Comparison of ENCODE assay signal across 26 cellular contexts in the genomic region with DNA sequence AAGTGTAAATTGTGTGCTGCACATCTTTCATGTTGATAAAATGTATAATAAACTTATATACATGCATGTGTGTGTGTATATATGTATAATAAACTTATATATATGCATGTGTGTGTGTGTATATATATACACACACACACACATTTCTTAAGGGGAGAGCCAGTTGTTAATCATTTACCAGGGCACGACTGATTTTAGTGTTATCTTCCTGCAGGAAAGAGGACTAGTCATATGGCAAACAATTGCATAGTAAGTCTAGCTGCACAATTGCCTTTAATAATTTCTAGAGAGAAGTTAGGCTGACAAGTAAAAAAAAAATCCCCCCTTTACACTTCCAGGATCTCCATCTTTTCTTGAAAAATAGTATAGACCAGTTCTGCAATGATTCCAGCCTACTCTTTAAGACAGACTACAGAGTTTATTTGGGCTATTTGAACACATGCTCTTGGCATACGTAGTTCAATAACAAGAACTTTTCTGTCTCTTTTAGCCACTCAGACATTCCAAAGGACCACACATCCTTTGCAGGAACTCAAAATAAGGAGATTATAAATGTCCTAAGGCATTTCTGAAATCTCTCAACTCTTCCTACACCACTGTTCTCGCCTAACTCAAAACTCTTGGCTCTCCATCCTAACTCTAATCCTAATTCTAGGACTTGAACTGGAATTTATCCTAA.
DNase-seq lines count a peak whose midpoint lies in the region; ATAC-seq, FAIRE-seq and TF ChIP-seq lines count a peak whose summit lies in the region.
"Had no signal": no experiment of that assay in that cellular context is flagged by ENCODE, and none has a peak within 500 bp of the region (broad histone marks: within the 10 kb centered on the region; RNA-seq: fewer than 3 reads in every experiment).

No MANE protein-coding gene starts in this region.

- no peak overlapping the region for H3K27ac ChIP-seq in HepG2 (ENCODE audit: extremely low read length, insufficient read depth, low read length)
- no peak overlapping the region for H3K27ac ChIP-seq in right lobe of liver
- no peak overlapping the region for H3K27ac ChIP-seq in uterus
- no peak overlapping the region for H3K27ac ChIP-seq in Peyer's patch
- H3K27ac ChIP-seq in spleen: no peak overlapping the region
- no peak overlapping the region for H3K27ac ChIP-seq in GM23248
- H3K27ac ChIP-seq: 22Rv1, epithelial cell of prostate, KMS-11, neutrophil, SJCRH30 had no signal

- H3K9ac ChIP-seq in HepG2 (ENCODE audit: insufficient read depth, low read depth, low read length) (no peak overlapping the region), GM23248 (no peak overlapping the region)
- H3K9ac ChIP-seq: KMS-11 had no signal

- 0% methylated on average over 3 of the region's 3 CpGs for WGBS in HepG2 (ENCODE audit: low lambda C conversion rate)
- 32% methylated on average over 3 of the region's 3 CpGs for WGBS in right lobe of liver (ENCODE audit: insufficient coverage, low coverage, low lambda C conversion rate, missing lambda C conversion rate)
- WGBS in spleen, 5 donors: 39 to 66% (median 54%) methylated on average over 3 of the region's 3 CpGs
- 10 to 18% methylated on average over 3 of the region's 3 CpGs for WGBS in GM23248 (ENCODE audit: low coverage in 1 of 2, low lambda C conversion rate in 2 of 2, missing lambda C conversion rate in 2 of 2), 2 experiments

- BruUV-seq in HepG2 (replicated peaks; lab: Mats Ljungman, UMichigan): no TSS peak

- DNase-seq in HepG2 (ENCODE audit: low spot score) (peak; percentile 79), right lobe of liver (no peak), SW480 (ENCODE audit: low spot score) (peak; percentile 8), uterus (no peak), Peyer's patch (no peak), spleen (no peak), GM23248 (no peak)
- DNase-seq: activated CD4-positive, alpha-beta T cell treated with anti-CD3 and anti-CD28 coated beads for 1 hour; activated CD8-positive, alpha-beta memory T cell treated with anti-CD3 and anti-CD28 coated beads for 24 hours; activated gamma-delta T cell treated with Interleukin-2 at 50 U/mL for 16 hours; activated naive CD8-positive, alpha-beta T cell treated with anti-CD3 and anti-CD28 coated beads, Interleukin-2, amount 50 U/mL, for 24 hours; activated T-cell treated with anti-CD3 and anti-CD28 coated beads, Interleukin-2, amount 50 U/mL, for 1 hour; CD4-positive, CD25-positive, alpha-beta regulatory T cell; cerebellar nuclear complex; NCI-H146; NCI-H2171 treated with DMSO at 0.1 percent for 48 hours; NCI-H524 treated with DMSO at 0.1 percent for 48 hours; SJCRH30; stimulated activated CD4-positive, alpha-beta T cell treated with anti-CD3 and anti-CD28 coated beads, Interleukin-2, amount 100 ng/mL, for 24 hours had no signal

- POLR2A ChIA-PET in HepG2 (lab: Yijun Ruan, JAX): no interaction called here

- ATAC-seq in HepG2: peak; percentile 92
- ATAC-seq in right lobe of liver: no peak
- ATAC-seq in HG02981 (IDR thresholded peaks at IDR 0.05; ENCODE audit: unreplicated experiment): peak; percentile 58
- ATAC-seq: activated naive CD8-positive, alpha-beta T cell treated with anti-CD3 and anti-CD28 coated beads, Interleukin-2, amount 50 U/mL, for 24 hours; Panc1 had no signal

- H3K4me1 ChIP-seq in HepG2 (ENCODE audit: insufficient read depth, low read length) (peaks cover 39% of the 10 kb centered on the region), right lobe of liver (no peaks in the 10 kb centered on the region), uterus (no peaks in the 10 kb centered on the region), Peyer's patch (no peaks in the 10 kb centered on the region), spleen (no peaks in the 10 kb centered on the region), GM23248 (ENCODE audit: insufficient read depth) (no peaks in the 10 kb centered on the region)
- H3K4me1 ChIP-seq: SJCRH30 had no signal

- H3K4me3 ChIP-seq in HepG2 (replicated peaks in 1 of 3; ENCODE audit: insufficient read depth in 1 of 3, low read depth in 2 of 3, low read length in 3 of 3) (no peak overlapping the region), right lobe of liver (no peak overlapping the region), uterus (no peak overlapping the region), Peyer's patch (no peak overlapping the region), spleen (no peak overlapping the region), GM23248 (no peak overlapping the region)
- H3K4me3 ChIP-seq: SJCRH30 had no signal

- intact Hi-C loops in HepG2 (cut with micrococcal nuclease; ENCODE audit: unreplicated experiment) (no loop called here), right lobe of liver (cut with DNase I) (no loop called here), uterus (cut with DNase I; ENCODE audit: low total_unique reads) (no loop called here), spleen (cut with DNase I; ENCODE audit: low total_unique reads) (no loop called here)

- H3K9me3 ChIP-seq in HepG2 (ENCODE audit: low read length) (no peaks in the 10 kb centered on the region), right lobe of liver (no peaks in the 10 kb centered on the region), uterus (peaks cover 0 to 4% of the 10 kb centered on the region in 2 donors), Peyer's patch (no peaks in the 10 kb centered on the region), spleen (peaks cover 0 to 6% (median 0%) of the 10 kb centered on the region in 8 donors), GM23248 (ENCODE audit: low read depth) (peaks cover 5% of the 10 kb centered on the region)
- H3K9me3 ChIP-seq: neutrophil, SJCRH30 had no signal

- in situ Hi-C loops in HepG2 (cut with HindIII; ENCODE audit: extremely low pct_ligation_motif_present, low pct_unique_long_range_greater_than_20kb): no loop called here
- in situ Hi-C loops in GM23248 (cut with MboI): no loop called here

- no peak for TF ChIP-seq CTCF in HepG2 (CRISPR knock-in tag; IDR thresholded peaks at IDR 0.05)
- TF ChIP-seq CTCF in right lobe of liver (IDR thresholded peaks at IDR 0.05): no peak
- TF ChIP-seq CTCF in uterus (IDR thresholded peaks at IDR 0.05): no peak
- TF ChIP-seq CTCF in Peyer's patch (IDR thresholded peaks at IDR 0.05): no peak
- no peak for TF ChIP-seq CTCF in spleen (IDR thresholded peaks at IDR 0.05 in 8 of 11, conservative IDR thresholded peaks at IDR 0.05 in 3 of 11)

- no peak for TF ChIP-seq POLR2A in HepG2 (IDR thresholded peaks at IDR 0.05; ENCODE audit: insufficient read depth in 1 of 2, low read depth in 2 of 2, low read length in 2 of 2)
- TF ChIP-seq POLR2A in right lobe of liver (IDR thresholded peaks at IDR 0.05): no peak
- TF ChIP-seq POLR2A in uterus (IDR thresholded peaks at IDR 0.05): no peak
- no peak for TF ChIP-seq POLR2A in Peyer's patch (IDR thresholded peaks at IDR 0.05)
- TF ChIP-seq POLR2A in spleen (IDR thresholded peaks at IDR 0.05): no peak

- H3K36me3 ChIP-seq in HepG2 (replicated peaks in 1 of 2; ENCODE audit: control insufficient read depth in 1 of 2, insufficient read depth in 2 of 2, low read length in 2 of 2) (no peaks in the 10 kb centered on the region), right lobe of liver (no peaks in the 10 kb centered on the region), uterus (no peaks in the 10 kb centered on the region), Peyer's patch (no peaks in the 10 kb centered on the region), spleen (no peaks in the 10 kb centered on the region), GM23248 (ENCODE audit: low read depth) (no peaks in the 10 kb centered on the region)
- H3K36me3 ChIP-seq: neutrophil, SJCRH30 had no signal

- H2AFZ ChIP-seq in HepG2 (ENCODE audit: low read length): no peak overlapping the region
- no peak overlapping the region for H2AFZ ChIP-seq in GM23248

- H3K79me2 ChIP-seq in HepG2 (ENCODE audit: insufficient read depth, low read length) (no peaks in the 10 kb centered on the region), GM23248 (ENCODE audit: insufficient read depth) (no peaks in the 10 kb centered on the region)

- peak; percentile 28 for FAIRE-seq in HepG2 (lab: Jason Lieb, UNC)
- FAIRE-seq: HTR-8/SVneo had no signal

- H3F3A ChIP-seq in GM23248 (ENCODE audit: insufficient read depth): no peaks in the 10 kb centered on the region

- H3K4me2 ChIP-seq in HepG2 (ENCODE audit: low read depth, low read length) (0 out of 2 replicates have a peak overlapping the region, but pooled peaks have one; percentile 27), GM23248 (ENCODE audit: unreplicated experiment) (no peak overlapping the region)
- H3K4me2 ChIP-seq: KMS-11 had no signal

- no peak for TF ChIP-seq RAD21 in HepG2 (CRISPR knock-in tag; IDR thresholded peaks at IDR 0.05)

- TF ChIP-seq EP300 in HepG2 (IDR thresholded peaks at IDR 0.05; ENCODE audit: low read depth in 2 of 2, low read length in 2 of 2) (no peak), HepG2 (CRISPR knock-in tag; IDR thresholded peaks at IDR 0.05; ENCODE audit: borderline replicate concordance) (no peak)

- H4K20me1 ChIP-seq in HepG2 (ENCODE audit: insufficient read depth, low read length) (no peaks in the 10 kb centered on the region), GM23248 (ENCODE audit: insufficient read depth) (no peaks in the 10 kb centered on the region)

- no peaks in the 10 kb centered on the region; a peak in 1 of 5 replicates for H3K27me3 ChIP-seq in HepG2 (ENCODE audit: control insufficient read depth in 1 of 2, insufficient read depth in 2 of 2, low read length in 2 of 2)
- H3K27me3 ChIP-seq in right lobe of liver: no peaks in the 10 kb centered on the region
- H3K27me3 ChIP-seq in uterus: no peaks in the 10 kb centered on the region
- no peaks in the 10 kb centered on the region for H3K27me3 ChIP-seq in Peyer's patch
- H3K27me3 ChIP-seq in spleen (replicated peaks in 1 of 7): no peaks in the 10 kb centered on the region
- no peaks in the 10 kb centered on the region for H3K27me3 ChIP-seq in GM23248 (replicated peaks; ENCODE audit: insufficient read depth)
- H3K27me3 ChIP-seq: neutrophil, SJCRH30 had no signal

- H3K9me2 ChIP-seq in GM23248 (ENCODE audit: insufficient read depth): no peaks in the 10 kb centered on the region

- CTCF ChIA-PET in HepG2 (lab: Yijun Ruan, JAX; ENCODE audit: low intra/inter-chr PET ratio, low total read pairs): no interaction called here

Comparison
In these comparisons a context has a peak if more than half of its experiments do, and no peak if none do; other contexts are left out.
1. ATAC-seq: peak in HepG2 (single experiment) and HG02981 (single experiment); none in right lobe of liver (0 of 4).
2. DNase-seq: peak in HepG2 (single experiment) and SW480 (single experiment); none in right lobe of liver (0 of 3), uterus (0 of 2), Peyer's patch (0 of 3), spleen (single experiment) and GM23248 (single experiment).